13 cellular contexts compared by ENCODE assay signal in genomic region chr17:39664581-39665561, GRCh38. TPM values are rescaled to one million over a fixed set of nuclear protein-coding genes. Genes with fewer than 3 reads are reported as not detected.
A peak's percentile ranks its signal among the peaks of the same experiment; 100 is the strongest.
DNase-seq lines count a peak whose midpoint lies in the region; ATAC-seq, FAIRE-seq and TF ChIP-seq lines count a peak whose summit lies in the region.
"Had no signal": no experiment of that assay in that cellular context is flagged by ENCODE, and none has a peak within 500 bp of the region (broad histone marks: within the 10 kb centered on the region; RNA-seq: fewer than 3 reads in every experiment).

TSS of gene TCAP (plus strand) at chr17:39665349. CDS start at chr17:39665360, 11 bp downstream.

- H3K27ac ChIP-seq in HepG2 (ENCODE audit: extremely low read length, insufficient read depth, low read length) (no peak within 1 kb of the TSS), right lobe of liver (no peak within 1 kb of the TSS), H1 (ENCODE audit: low read depth, low read length) (peak within 1 kb of the TSS; percentile 26; the same call in 1 of the 2 replicates), sigmoid colon (peak within 1 kb of the TSS in 2 of 4 donors; percentile 17 to 36)
- H3K27ac ChIP-seq: body of pancreas, epithelial cell of prostate had no signal

- ATAC-seq in HepG2 (peak; percentile 5), right lobe of liver (no peak)
- no peak for ATAC-seq in activated T-helper 17 cell treated with anti-CD3 and anti-CD28 coated beads, Interleukin-2, amount 50 U/mL, for 72 hours (replicated peaks)
- ATAC-seq in stimulated activated naive CD8-positive, alpha-beta T cell treated with anti-CD3 and anti-CD28 coated beads, Interleukin-15, Interleukin-2, amounts not matched to agents 100 U/mL and 50 U/mL, for 24 hours = no peak
- ATAC-seq: body of pancreas had no signal

- peak within 1 kb of the TSS; percentile 95 for H2BK20ac ChIP-seq in H1 (ENCODE audit: low read length)

- no peaks in the 10 kb centered on the region for H3K79me1 ChIP-seq in H1 (ENCODE audit: low read depth, low read length)

- TF ChIP-seq RAD21 in HepG2 (CRISPR knock-in tag; IDR thresholded peaks at IDR 0.05) = no peak
- TF ChIP-seq RAD21 in H1 (IDR thresholded peaks at IDR 0.05 in 1 of 2, conservative IDR thresholded peaks at IDR 0.05 in 1 of 2; ENCODE audit: low read depth in 2 of 2, low read length in 2 of 2) = no peak

- H3K4me1 Mint-ChIP-seq in activated T-helper 17 cell treated with anti-CD3 and anti-CD28 coated beads, Interleukin-2, amount 50 U/mL, for 72 hours = peaks cover 5% of the 10 kb centered on the region
- peaks cover 8% of the 10 kb centered on the region in 2 donors for H3K4me1 Mint-ChIP-seq in immature natural killer cell

- H3K4me2 ChIP-seq in HepG2 (ENCODE audit: low read depth, low read length) (peak within 1 kb of the TSS; percentile 59), H1 (ENCODE audit: insufficient read depth in 1 of 2, low read depth in 2 of 2, low read length in 2 of 2) (peak within 1 kb of the TSS; percentile 54 to 67)

- peak within 1 kb of the TSS; percentile 6 for H3K23ac ChIP-seq in H1 (ENCODE audit: insufficient read length)

- in situ Hi-C loops in HepG2 (cut with HindIII; ENCODE audit: extremely low pct_ligation_motif_present, low pct_unique_long_range_greater_than_20kb) = no loop called here

- peak within 1 kb of the TSS; percentile 89 for H3K4ac ChIP-seq in H1 (replicated peaks; ENCODE audit: insufficient read length, low read depth, low read length)

- no peak for FAIRE-seq in HepG2 (lab: Jason Lieb, UNC)
- no peak for FAIRE-seq in H1 (lab: Jason Lieb, UNC)
- FAIRE-seq: islet of Langerhans had no signal

- peak within 1 kb of the TSS in 1 of 3 experiments; percentile 45; a peak in 1 of 6 replicates for H3K4me3 ChIP-seq in HepG2 (replicated peaks in 1 of 3; ENCODE audit: insufficient read depth in 1 of 3, low read depth in 2 of 3, low read length in 3 of 3)
- H3K4me3 ChIP-seq in right lobe of liver = no peak within 1 kb of the TSS
- H3K4me3 ChIP-seq in H1 (ENCODE audit: extremely low read depth in 1 of 4, insufficient read depth in 2 of 4, low read depth in 3 of 4, low read length in 4 of 4) = peak within 1 kb of the TSS in 1 of 4 experiments; percentile 50; a peak in 2 of 8 replicates
- H3K4me3 ChIP-seq in sigmoid colon = no peak within 1 kb of the TSS
- H3K4me3 ChIP-seq: body of pancreas had no signal

- CTCF ChIA-PET in HepG2 (lab: Yijun Ruan, JAX; ENCODE audit: low intra/inter-chr PET ratio, low total read pairs) = interaction anchor here (3.6 kb wide), 1 partner anchor 42 kb away, joined by 22 read pairs; no protein-coding TSS in a partner anchor
- CTCF ChIA-PET in H1 (lab: Charles Lee; ENCODE audit: partially characterized antibody) = interaction anchor here (0.6 to 52.4 kb wide), 10 partner anchors 9 to 785 kb away, joined by 3 to 1885 read pairs (median 4); partner anchors contain the start of genes MIEN1, PGAP3, PPP1R1B and STARD3

- H3K14ac ChIP-seq in H1 (ENCODE audit: insufficient read length) = no peak within 1 kb of the TSS

- no peak within 1 kb of the TSS for H2BK120ac ChIP-seq in H1 (replicated peaks; ENCODE audit: low read depth, low read length)

- H3K79me2 ChIP-seq in HepG2 (ENCODE audit: insufficient read depth, low read length) (no peaks in the 10 kb centered on the region), H1 (ENCODE audit: control insufficient read depth in 1 of 2, insufficient read depth in 2 of 2, low read length in 2 of 2) (no peaks in the 10 kb centered on the region)

- DNase-seq in HepG2 (ENCODE audit: low spot score) (no peak), right lobe of liver (no peak), H1 (ENCODE audit: low read depth in 1 of 2, low spot score in 2 of 2) (no peak), myocyte (ENCODE audit: low read depth) (peak; percentile 67), sigmoid colon (no peak), immature natural killer cell (no peak)
- DNase-seq in stimulated activated naive CD8-positive, alpha-beta T cell treated with anti-CD3 and anti-CD28 coated beads, Interleukin-15, Interleukin-2, amounts not matched to agents 100 U/mL and 50 U/mL, for 24 hours = no peak
- DNase-seq: occipital lobe; stimulated activated CD4-positive, alpha-beta T cell treated with anti-CD3 and anti-CD28 coated beads, Interleukin-4, amount 100 ng/mL, for 1 hour had no signal

- H3K36me3 ChIP-seq in HepG2 (replicated peaks in 1 of 2; ENCODE audit: control insufficient read depth in 1 of 2, insufficient read depth in 2 of 2, low read length in 2 of 2) = peaks cover 10 to 12% of the 10 kb centered on the region in 2 experiments; a peak in 4 of 5 replicates
- no peaks in the 10 kb centered on the region for H3K36me3 ChIP-seq in right lobe of liver
- peaks cover 0 to 9% (median 2%) of the 10 kb centered on the region in 4 experiments; a peak in 3 of 8 replicates for H3K36me3 ChIP-seq in H1 (ENCODE audit: control insufficient read depth in 2 of 4, insufficient read depth in 4 of 4, low read length in 3 of 4)
- peaks cover 0 to 28% (median 8%) of the 10 kb centered on the region in 4 donors for H3K36me3 ChIP-seq in sigmoid colon

- peak within 1 kb of the TSS; percentile 75; the same call in 1 of the 2 replicates for H2BK12ac ChIP-seq in H1 (ENCODE audit: low read depth, low read length)

- intact Hi-C loops in HepG2 (cut with micrococcal nuclease; ENCODE audit: unreplicated experiment) (no loop called here), right lobe of liver (cut with DNase I) (no loop called here), sigmoid colon (cut with DNase I) (no loop called here)

- H3K27ac Mint-ChIP-seq in activated T-helper 17 cell treated with anti-CD3 and anti-CD28 coated beads, Interleukin-2, amount 50 U/mL, for 72 hours = no peak within 1 kb of the TSS
- peak within 1 kb of the TSS in 3 of 6 donors; percentile 7 to 36 (median 9) for H3K27ac Mint-ChIP-seq in immature natural killer cell

- H3K36me3 Mint-ChIP-seq in activated T-helper 17 cell treated with anti-CD3 and anti-CD28 coated beads, Interleukin-2, amount 50 U/mL, for 72 hours (ENCODE audit: low read depth) = peaks cover 15% of the 10 kb centered on the region
- H3K36me3 Mint-ChIP-seq in immature natural killer cell = peaks cover 0 to 8% (median 3%) of the 10 kb centered on the region in 3 donors

- no TSS peak for BruUV-seq in HepG2 (replicated peaks; lab: Mats Ljungman, UMichigan)

- POLR2A ChIA-PET in HepG2 (lab: Yijun Ruan, JAX) (interaction anchor here (0.7 to 4.1 kb wide), 4 partner anchors 10 to 35 kb away, joined by 3 to 25 read pairs (median 6); partner anchors contain the start of gene ERBB2), H1 (lab: Charles Lee; ENCODE audit: partially characterized antibody) (interaction anchor here (0.6 to 32.5 kb wide), 7 partner anchors 11 to 75 kb away, joined by 3 to 708 read pairs (median 5); partner anchors contain the start of genes ERBB2, PGAP3 and PPP1R1B)

- H4K5ac ChIP-seq in H1 (ENCODE audit: insufficient read length, low read depth, low read length) = no peak within 1 kb of the TSS

- TF ChIP-seq POLR2A in HepG2 (IDR thresholded peaks at IDR 0.05; ENCODE audit: insufficient read depth in 1 of 2, low read depth in 2 of 2, low read length in 2 of 2) (no peak), right lobe of liver (IDR thresholded peaks at IDR 0.05) (no peak), H1 (IDR thresholded peaks at IDR 0.05; ENCODE audit: control extremely low read depth in 1 of 2, low read depth in 2 of 2, low read length in 2 of 2) (no peak), sigmoid colon (IDR thresholded peaks at IDR 0.05) (no peak)

- no peak within 1 kb of the TSS for H3K9ac ChIP-seq in HepG2 (ENCODE audit: insufficient read depth, low read depth, low read length)
- no peak within 1 kb of the TSS; a peak in 2 of 7 replicates for H3K9ac ChIP-seq in H1 (replicated peaks in 1 of 4; ENCODE audit: extremely low read depth in 1 of 4, low read depth in 3 of 4, low read length in 3 of 4)

- peak within 1 kb of the TSS; percentile 65 for H3K18ac ChIP-seq in H1 (ENCODE audit: extremely low read depth, low read length)

- H2AFZ ChIP-seq in HepG2 (ENCODE audit: low read length) (no peak within 1 kb of the TSS), H1 (ENCODE audit: low read length) (no peak within 1 kb of the TSS)

- no peak within 1 kb of the TSS for H3K4me3 Mint-ChIP-seq in activated T-helper 17 cell treated with anti-CD3 and anti-CD28 coated beads, Interleukin-2, amount 50 U/mL, for 72 hours
- H3K4me3 Mint-ChIP-seq in immature natural killer cell = peak within 1 kb of the TSS in 2 of 5 donors; percentile 35 to 53

- no peaks in the 10 kb centered on the region for H3K9me3 Mint-ChIP-seq in activated T-helper 17 cell treated with anti-CD3 and anti-CD28 coated beads, Interleukin-2, amount 50 U/mL, for 72 hours
- no peaks in the 10 kb centered on the region for H3K9me3 Mint-ChIP-seq in immature natural killer cell

- H4K91ac ChIP-seq in H1 (replicated peaks; ENCODE audit: insufficient read length, low read length) = peak within 1 kb of the TSS; percentile 92

- H4K8ac ChIP-seq in H1 (ENCODE audit: extremely low read depth, insufficient read depth, low read length) = no peak within 1 kb of the TSS; the same call in none of the 2 replicates

- H2BK5ac ChIP-seq in H1 (ENCODE audit: low read depth, low read length) = peak within 1 kb of the TSS; percentile 79; the same call in 1 of the 2 replicates

- H3K9me3 ChIP-seq in HepG2 (ENCODE audit: low read length) = no peaks in the 10 kb centered on the region
- H3K9me3 ChIP-seq in right lobe of liver = no peaks in the 10 kb centered on the region
- no peaks in the 10 kb centered on the region for H3K9me3 ChIP-seq in H1 (ENCODE audit: insufficient read depth in 2 of 2, low read depth in 1 of 2, low read length in 1 of 2)
- H3K9me3 ChIP-seq in sigmoid colon = no peaks in the 10 kb centered on the region
- H3K9me3 ChIP-seq: body of pancreas had no signal

- H2BK15ac ChIP-seq in H1 (ENCODE audit: low read length) = peak within 1 kb of the TSS; percentile 98; the same call in 1 of the 2 replicates

- WGBS in HepG2 (ENCODE audit: low lambda C conversion rate) = 26% methylated on average over 15 of the region's 15 CpGs
- 45% methylated on average over 10 of the region's 15 CpGs for WGBS in right lobe of liver (ENCODE audit: insufficient coverage, low coverage, low lambda C conversion rate, missing lambda C conversion rate)
- 78% methylated on average over 14 of the region's 15 CpGs; no CpG with 5 or more reads in 1 of the 2 experiments for WGBS in H1 (ENCODE audit: extremely low coverage in 1 of 2, insufficient coverage in 1 of 2, insufficient read length in 1 of 2, insufficient replicate concordance in 2 of 2, low coverage in 1 of 2, low lambda C conversion rate in 2 of 2, missing lambda C conversion rate in 1 of 2), 2 experiments
- 60 to 70% methylated on average over 15 of the region's 15 CpGs for WGBS in sigmoid colon, 2 donors

- peaks cover 13% of the 10 kb centered on the region for H3K27me3 Mint-ChIP-seq in activated T-helper 17 cell treated with anti-CD3 and anti-CD28 coated beads, Interleukin-2, amount 50 U/mL, for 72 hours
- peaks cover 0 to 8% (median 7%) of the 10 kb centered on the region in 3 donors for H3K27me3 Mint-ChIP-seq in immature natural killer cell (ENCODE audit: low read depth in 3 of 3)

- no peak for TF ChIP-seq EP300 in HepG2 (IDR thresholded peaks at IDR 0.05; ENCODE audit: low read depth in 2 of 2, low read length in 2 of 2)
- TF ChIP-seq EP300 in HepG2 (CRISPR knock-in tag; IDR thresholded peaks at IDR 0.05; ENCODE audit: borderline replicate concordance) = no peak
- no peak for TF ChIP-seq EP300 in H1 (IDR thresholded peaks at IDR 0.05; ENCODE audit: borderline replicate concordance in 1 of 2, low read depth in 2 of 2, low read length in 2 of 2)
- TF ChIP-seq EP300 in sigmoid colon (IDR thresholded peaks at IDR 0.05) = no peak

- no peaks in the 10 kb centered on the region for H4K20me1 ChIP-seq in HepG2 (ENCODE audit: insufficient read depth, low read length)
- no peaks in the 10 kb centered on the region for H4K20me1 ChIP-seq in H1 (replicated peaks in 1 of 2; ENCODE audit: control insufficient read depth in 1 of 2, insufficient read depth in 2 of 2, low read length in 2 of 2)

- H3K27me3 ChIP-seq in HepG2 (ENCODE audit: control insufficient read depth in 1 of 2, insufficient read depth in 2 of 2, low read length in 2 of 2) (peaks cover 5 to 34% of the 10 kb centered on the region in 2 experiments), right lobe of liver (peaks cover 0 to 4% of the 10 kb centered on the region in 2 donors), H1 (replicated peaks in 1 of 4; ENCODE audit: control insufficient read depth in 3 of 4, extremely low read depth in 1 of 4, insufficient read depth in 3 of 4, low read length in 3 of 4) (peaks cover 0 to 20% (median 6%) of the 10 kb centered on the region in 4 experiments; a peak in 4 of 7 replicates), sigmoid colon (peaks cover 22 to 53% (median 37%) of the 10 kb centered on the region in 3 donors)
- H3K27me3 ChIP-seq: body of pancreas had no signal

- peak within 1 kb of the TSS; percentile 66 for H2AK5ac ChIP-seq in H1 (ENCODE audit: low read depth, low read length)

- no peak within 1 kb of the TSS for H3K56ac ChIP-seq in H1 (replicated peaks; ENCODE audit: insufficient read length, low read depth, low read length)

- peaks cover 11% of the 10 kb centered on the region; the same call in 1 of the 2 replicates for H3K23me2 ChIP-seq in H1 (ENCODE audit: low read depth, low read length)

- TF ChIP-seq CTCF in HepG2 (CRISPR knock-in tag; IDR thresholded peaks at IDR 0.05) (no peak), right lobe of liver (IDR thresholded peaks at IDR 0.05) (no peak), H1 (IDR thresholded peaks at IDR 0.05; ENCODE audit: control extremely low read depth in 1 of 3, insufficient read depth in 1 of 3, low read depth in 1 of 3, low read length in 3 of 3) (no peak), sigmoid colon (IDR thresholded peaks at IDR 0.05) (no peak)

- peaks cover 55% of the 10 kb centered on the region for H3K4me1 ChIP-seq in HepG2 (ENCODE audit: insufficient read depth, low read length)
- H3K4me1 ChIP-seq in right lobe of liver = peaks cover 0 to 45% (median 22%) of the 10 kb centered on the region in 4 donors
- H3K4me1 ChIP-seq in H1 (replicated peaks in 1 of 4; ENCODE audit: control insufficient read depth in 3 of 4, insufficient read depth in 4 of 4, low read length in 3 of 4) = peaks cover 0 to 48% (median 43%) of the 10 kb centered on the region in 4 experiments; a peak in 6 of 7 replicates
- H3K4me1 ChIP-seq in sigmoid colon = peaks cover 0 to 50% (median 30%) of the 10 kb centered on the region in 4 donors

RNA-seq across cellular contexts. Expression of gene TCAP, which starts in this region (rescaled TPM):
- total RNA-seq in HepG2 (2016; rRNA removed; fragmentation: Illumina TruSeq; extraction: Trizol) (0.14 and 0.24 TPM in 2 replicates), right lobe of liver (1 to 10 TPM in 4 of 6 experiments, under 1 TPM in 2; 0.49 to 4.3 (median 1.1) TPM), myocyte (10.1 and 23.1 TPM in 2 replicates), sigmoid colon (under 1 TPM in 3 of 4 donors, not detected in 1; 0.49 to 0.71 (median 0.68) TPM)
- total RNA-seq in HepG2 (2016; cell fraction: cytosol; rRNA removed; fragmentation: Illumina TruSeq; extraction: Trizol; ENCODE audit: low read depth) = not detected in 2 replicates
- total RNA-seq in HepG2 (2016; cell fraction: insoluble cytoplasmic fraction; rRNA removed; fragmentation: Illumina TruSeq; extraction: Trizol) = 0.26 TPM in 1 of 2 replicates, not detected in the other
- 0.06 TPM in 1 of 2 replicates, not detected in the other for total RNA-seq in HepG2 (2016; cell fraction: membrane; rRNA removed; fragmentation: Illumina TruSeq; extraction: Trizol)
- 0.56 and 0.84 TPM in 2 replicates for total RNA-seq in HepG2 (2016; cell fraction: nucleus; rRNA removed; fragmentation: Illumina TruSeq; extraction: Trizol)
- polyA plus RNA-seq in HepG2 (2011; rRNA removed) (0.65 and 0.84 TPM in 2 replicates), H1 (2011; rRNA removed) (0.82 and 1.3 TPM in 2 replicates), sigmoid colon (1 to 10 TPM; 1.4 to 3.5 (median 3.0) TPM), immature natural killer cell (not detected)
- 0.15 and 0.35 TPM in 2 replicates for polyA plus RNA-seq in HepG2 (2011; cell fraction: cytosol; rRNA removed)
- 6.0 and 8.8 TPM in 2 replicates for polyA plus RNA-seq in HepG2 (2011; cell fraction: nucleus; rRNA removed)
- polyA plus RNA-seq in HepG2 (2012) = 0.43 and 2.1 TPM in 2 replicates
- polyA plus RNA-seq in HepG2 (2016; cell fraction: cytosol; fragmentation: Illumina TruSeq; extraction: Trizol; ENCODE audit: low read depth) = not detected in 2 replicates
- 0.19 TPM in 1 of 2 replicates, not detected in the other for polyA plus RNA-seq in HepG2 (2016; cell fraction: insoluble cytoplasmic fraction; fragmentation: Illumina TruSeq; extraction: Trizol; ENCODE audit: low read depth)
- not detected in 2 replicates for polyA plus RNA-seq in HepG2 (2016; cell fraction: membrane; fragmentation: Illumina TruSeq; extraction: Trizol; ENCODE audit: low read depth)
- 0.51 and 0.85 TPM in 2 replicates for polyA plus RNA-seq in HepG2 (2016; cell fraction: nucleus; fragmentation: Illumina TruSeq; extraction: Trizol; ENCODE audit: insufficient read depth, low read depth)
- polyA minus RNA-seq in HepG2 (2011; rRNA and poly(A)+ RNA removed; ENCODE audit: low replicate concordance) = 2.2 and 2.6 TPM in 2 replicates
- polyA minus RNA-seq in HepG2 (2011; cell fraction: cytosol; rRNA and poly(A)+ RNA removed) = not detected in 2 replicates
- 3.0 and 4.0 TPM in 2 replicates for polyA minus RNA-seq in HepG2 (2011; cell fraction: nucleus; rRNA and poly(A)+ RNA removed)
- total RNA-seq in H1 (2021; fragmentation: NEBNext Ultra II Directional; extraction: Animal tissue kit (Norgen Biotek cat#: 25700)) = 1.4 TPM in 2 replicates
- polyA plus RNA-seq in H1 (2011; cell fraction: cytosol; rRNA removed) = 1.2 TPM
- polyA plus RNA-seq in H1 (2011; cell fraction: nucleus; rRNA removed) = 8.9 TPM
- polyA plus RNA-seq in H1 (2012, experiment 1 of 2) = 1.7 to 2.6 TPM (median 2.3 TPM) in 4 replicates
- polyA plus RNA-seq in H1 (2012, experiment 2 of 2) = 1.4 TPM
- polyA plus RNA-seq in H1 (2013, experiment 1 of 2) = 0.49 TPM
- polyA plus RNA-seq in H1 (2013, experiment 2 of 2) = 0.48 TPM
- 1.1 and 1.3 TPM in 2 replicates for polyA minus RNA-seq in H1 (2011; rRNA and poly(A)+ RNA removed)
- polyA minus RNA-seq in H1 (2011; cell fraction: cytosol; rRNA and poly(A)+ RNA removed) = 1.4 TPM
- polyA minus RNA-seq in H1 (2011; cell fraction: nucleus; rRNA and poly(A)+ RNA removed) = 4.2 TPM
- 3.4 TPM for polyA plus RNA-seq in myocyte (2012)
- total RNA-seq in activated T-helper 17 cell treated with anti-CD3 and anti-CD28 coated beads, Interleukin-2, amount 50 U/mL, for 72 hours = 1 to 10 TPM; 2.0 to 2.5 TPM

Comparison
In these comparisons a context has a peak if more than half of its experiments do, and no peak if none do; other contexts are left out.
1. Of the 41 proteins assayed by ChIP-seq in both HepG2 and H1: peak only in HepG2: YY1; only in H1: none; in both: none; in neither: 40.